In the genomic region with DNA sequence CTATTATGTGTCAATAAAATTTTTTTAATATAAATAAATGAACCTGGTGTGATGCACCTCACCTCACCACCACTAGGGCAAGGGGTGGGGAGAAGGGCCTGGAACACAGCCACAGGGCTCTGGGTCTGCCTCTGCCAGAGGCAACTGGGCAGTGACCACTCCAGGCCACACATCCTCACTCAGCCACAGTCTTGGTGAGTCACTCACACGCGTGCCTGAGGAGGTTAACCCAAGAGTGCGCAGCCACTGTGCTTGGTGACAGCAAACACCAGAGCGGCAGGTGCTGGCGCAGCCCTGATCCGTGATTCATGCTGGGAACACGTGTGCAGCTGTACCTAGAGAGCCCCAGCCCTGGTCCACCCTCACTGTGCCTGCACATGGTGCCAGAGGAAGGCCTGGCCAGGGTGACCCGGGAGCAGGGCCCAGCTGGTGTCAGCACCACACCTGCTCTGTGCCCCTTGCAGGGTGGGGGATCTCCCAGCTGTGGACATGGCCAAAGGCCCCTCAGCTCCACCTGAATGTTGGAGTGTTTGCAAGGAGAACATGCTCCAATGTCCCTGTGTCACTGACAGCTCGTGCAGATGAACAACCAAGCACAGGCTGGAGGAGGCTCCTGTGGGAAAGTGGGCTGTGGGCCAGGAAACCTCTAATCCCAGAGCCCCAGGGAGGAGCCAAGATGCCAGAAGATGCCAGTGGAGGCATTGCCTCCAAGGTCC, we compare ENCODE assay signal across 8 cellular contexts. TPM values are rescaled to one million over a fixed set of nuclear protein-coding genes. Genes with fewer than 3 reads are reported as not detected.
DNase-seq lines count a peak whose midpoint lies in the region; ATAC-seq and TF ChIP-seq lines count a peak whose summit lies in the region.

No MANE protein-coding gene starts in this region.

- H3K4me3 ChIP-seq in Loucy (ENCODE audit: low read length, poor library complexity, severe bottlenecking): no peak overlapping the region
- H3K4me3 ChIP-seq in brain microvascular endothelial cell (ENCODE audit: low read depth, low read length): no peak overlapping the region

- H3K36me3 ChIP-seq in Loucy (ENCODE audit: insufficient read depth, low read length) (no peaks in the 10 kb centered on the region), brain microvascular endothelial cell (replicated peaks) (no peaks in the 10 kb centered on the region)

- H3K9me3 ChIP-seq in Loucy (ENCODE audit: insufficient read depth, low read depth, low read length): no peaks in the 10 kb centered on the region

- no peaks in the 10 kb centered on the region for H3K9me2 ChIP-seq in Loucy (replicated peaks; ENCODE audit: low read depth, low read length)

- H3K27ac ChIP-seq in brain microvascular endothelial cell: no peak overlapping the region

- no peaks in the 10 kb centered on the region for H4K20me1 ChIP-seq in Loucy (ENCODE audit: insufficient read depth, low read length, poor library complexity, severe bottlenecking)

- DNase-seq in NCI-H2171 treated with DMSO at 0.1 percent for 48 hours (lab: John Stamatoyannopoulos, UW) (peak; percentile 6), NCI-H2171 (lab: John Stamatoyannopoulos, UW) (no peak), brain microvascular endothelial cell (peak; percentile 37), naive B cell (no peak), NCI-H510A treated with DMSO at 0.1 percent for 48 hours (lab: John Stamatoyannopoulos, UW) (no peak), GM13977 (ENCODE audit: low spot score) (no peak), germinal center (ENCODE audit: low spot score) (no peak)

- H3K4me1 Mint-ChIP-seq in naive B cell: peaks cover 15 to 32% (median 25%) of the 10 kb centered on the region in 3 donors

- H3K4me2 ChIP-seq in Loucy (ENCODE audit: low read depth, low read length, poor library complexity, severe bottlenecking): peak overlapping the region; percentile 90

- no peaks in the 10 kb centered on the region for H3K27me3 Mint-ChIP-seq in naive B cell

- in situ Hi-C loops in brain microvascular endothelial cell (cut with HindIII; ENCODE audit: low pct_ligation_motif_present, low sequenced_read_pairs): no loop called here
- in situ Hi-C loops in GM13977 (cut with MboI; ENCODE audit: low pct_unique_long_range_greater_than_20kb, low sequenced_read_pairs, unreplicated experiment): no loop called here

- H3K27ac Mint-ChIP-seq in naive B cell: peak overlapping the region in 2 of 6 donors; percentile 41 to 83

- no peaks in the 10 kb centered on the region for H3K27me3 ChIP-seq in Loucy (ENCODE audit: insufficient read depth, low read length, poor library complexity, severe bottlenecking)
- H3K27me3 ChIP-seq in brain microvascular endothelial cell (replicated peaks): no peaks in the 10 kb centered on the region

- no peak for ATAC-seq in naive B cell (ENCODE audit: low read depth in 2 of 2)

- H3K79me2 ChIP-seq in Loucy (ENCODE audit: insufficient read depth, low read length): peaks cover 8% of the 10 kb centered on the region

- H3K9ac ChIP-seq in Loucy (ENCODE audit: low read depth, low read length, poor library complexity, severe bottlenecking): no peak overlapping the region

- H3K9me3 Mint-ChIP-seq in naive B cell: peaks cover 0 to 3% (median 0%) of the 10 kb centered on the region in 7 donors

- H3F3A ChIP-seq in Loucy (ENCODE audit: low read depth): no peaks in the 10 kb centered on the region

- H3K36me3 Mint-ChIP-seq in naive B cell: no peaks in the 10 kb centered on the region

- H2AFZ ChIP-seq in Loucy (ENCODE audit: low read length): no peak overlapping the region

- peak overlapping the region in 7 of 8 donors; percentile 22 to 94 (median 51) for H3K4me3 Mint-ChIP-seq in naive B cell

- H3K4me1 ChIP-seq in Loucy (ENCODE audit: insufficient read depth, low read length, poor library complexity, severe bottlenecking): peaks cover 13% of the 10 kb centered on the region

- peak; percentile 47 for TF ChIP-seq CTCF in Loucy (conservative IDR thresholded peaks at IDR 0.05; ENCODE audit: low read length)
- TF ChIP-seq CTCF in brain microvascular endothelial cell (IDR thresholded peaks at IDR 0.05; ENCODE audit: low read depth, low read length, missing control alignments): peak; percentile 65
- no peak for TF ChIP-seq CTCF in GM13977 (IDR thresholded peaks at IDR 0.05; ENCODE audit: extremely low read depth, insufficient read depth, missing control alignments)

RNA-seq across cellular contexts. Expression of a gene that starts 2.1 kb away (rescaled TPM):
- 10 to 100 TPM; 21.4 to 28.7 (median 24.9) TPM for polyA plus RNA-seq in naive B cell (ENCODE audit: low read depth in 6 of 6)

Comparison
In these comparisons a context has a peak if more than half of its experiments do, and no peak if none do; other contexts are left out.
1. DNase-seq: peak in NCI-H2171 treated with DMSO at 0.1 percent for 48 hours (single experiment) and brain microvascular endothelial cell (single experiment); none in NCI-H2171 (single experiment), naive B cell (single experiment), NCI-H510A treated with DMSO at 0.1 percent for 48 hours (single experiment), GM13977 (single experiment) and germinal center (single experiment).